1 cellular context compared by ENCODE assay signal in genomic region chr2:200360364-200360763, GRCh38.
TF ChIP-seq lines count a peak whose summit lies in the region.

No MANE protein-coding gene starts in this region.

TF ChIP-seq in IMR-90, 13 proteins besides CTCF, POLR2A, EP300 and RAD21:
- TF ChIP-seq, protein P1, sequence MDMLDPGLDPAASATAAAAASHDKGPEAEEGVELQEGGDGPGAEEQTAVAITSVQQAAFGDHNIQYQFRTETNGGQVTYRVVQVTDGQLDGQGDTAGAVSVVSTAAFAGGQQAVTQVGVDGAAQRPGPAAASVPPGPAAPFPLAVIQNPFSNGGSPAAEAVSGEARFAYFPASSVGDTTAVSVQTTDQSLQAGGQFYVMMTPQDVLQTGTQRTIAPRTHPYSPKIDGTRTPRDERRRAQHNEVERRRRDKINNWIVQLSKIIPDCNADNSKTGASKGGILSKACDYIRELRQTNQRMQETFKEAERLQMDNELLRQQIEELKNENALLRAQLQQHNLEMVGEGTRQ (IDR thresholded peaks at IDR 0.05; ENCODE audit: low read depth, low read length) = no peak
